20 cellular contexts compared by ENCODE assay signal in genomic region chr11:38206663-38207062, GRCh38.
DNase-seq lines count a peak whose midpoint lies in the region; ATAC-seq, FAIRE-seq and TF ChIP-seq lines count a peak whose summit lies in the region.
"Had no signal": no experiment of that assay in that cellular context is flagged by ENCODE, and none has a peak within 500 bp of the region (broad histone marks: within the 10 kb centered on the region; RNA-seq: fewer than 3 reads in every experiment).

No MANE protein-coding gene starts in this region.

- no peak overlapping the region for H2BK5ac ChIP-seq in IMR-90 (ENCODE audit: low read depth, low read length, poor library complexity, severe bottlenecking)

- no peak overlapping the region for H4K8ac ChIP-seq in IMR-90 (ENCODE audit: low read depth in 2 of 2, low read length in 2 of 2)

- in situ Hi-C loops in IMR-90 (cut with MboI; ENCODE audit: low sequenced_read_pairs) = no loop called here
- in situ Hi-C loops in G401 (cut with HindIII; ENCODE audit: low sequenced_read_pairs) = no loop called here

- no peaks in the 10 kb centered on the region for H3K9me3 ChIP-seq in A549
- no peaks in the 10 kb centered on the region for H3K9me3 ChIP-seq in IMR-90 (ENCODE audit: control insufficient read depth, insufficient read depth, low read length)
- H3K9me3 ChIP-seq in small intestine (ENCODE audit: control insufficient read depth, low read depth) = no peaks in the 10 kb centered on the region
- no peaks in the 10 kb centered on the region for H3K9me3 ChIP-seq in esophagus squamous epithelium

- H3K23ac ChIP-seq in IMR-90 (ENCODE audit: low read depth, low read length) = no peak overlapping the region

- H3K27me3 ChIP-seq in IMR-90 (ENCODE audit: control insufficient read depth, insufficient read depth, low read length) = no peaks in the 10 kb centered on the region
- no peaks in the 10 kb centered on the region for H3K27me3 ChIP-seq in small intestine (ENCODE audit: control insufficient read depth in 2 of 2, insufficient read depth in 2 of 2, low read length in 2 of 2)
- no peaks in the 10 kb centered on the region for H3K27me3 ChIP-seq in esophagus squamous epithelium

- H3K14ac ChIP-seq in IMR-90 (replicated peaks; ENCODE audit: low read depth, low read length) = no peak overlapping the region

- 6% methylated on average over 2 of the region's 2 CpGs for WGBS in A549 (ENCODE audit: missing lambda C conversion rate)
- no CpG with 5 or more reads among the region's 2 CpGs for WGBS in IMR-90 (ENCODE audit: extremely low coverage in 2 of 2, insufficient read length in 1 of 2), 2 experiments
- 72 to 77% (median 73%) methylated on average over 2 of the region's 2 CpGs for WGBS in small intestine, 3 donors
- WGBS in esophagus squamous epithelium, 2 donors = 52 to 62% methylated on average over 2 of the region's 2 CpGs

- POLR2A ChIA-PET in A549 (lab: Yijun Ruan, JAX) = no interaction called here
- POLR2A ChIA-PET in IMR-90 (lab: Charles Lee; ENCODE audit: unreplicated experiment) = no interaction called here

- H3K4ac ChIP-seq in IMR-90 (ENCODE audit: low read depth, low read length) = no peak overlapping the region

- BruUV-seq in IMR-90 (replicated peaks; lab: Mats Ljungman, UMichigan) = no TSS peak

- no peaks in the 10 kb centered on the region for H4K20me1 ChIP-seq in IMR-90 (ENCODE audit: insufficient read depth, low read length)

- CTCF ChIA-PET in A549 (lab: Yijun Ruan, JAX) (no interaction called here), IMR-90 (lab: Yijun Ruan, JAX) (interaction anchor here (0.6 kb wide), 1 partner anchor 49 kb away, joined by 4 read pairs; no protein-coding TSS in a partner anchor)

- H2AK9ac ChIP-seq in IMR-90 (replicated peaks; ENCODE audit: low read depth, low read length, poor library complexity) = no peak overlapping the region

- no peak overlapping the region for H2AFZ ChIP-seq in IMR-90 (replicated peaks; ENCODE audit: low read length, poor library complexity)

- H3K36me3 ChIP-seq in IMR-90 (ENCODE audit: control insufficient read depth, insufficient read depth, low read length) = no peaks in the 10 kb centered on the region
- H3K36me3 ChIP-seq in small intestine (ENCODE audit: control insufficient read depth in 2 of 2, insufficient read depth in 2 of 2, low read length in 2 of 2) = no peaks in the 10 kb centered on the region
- H3K36me3 ChIP-seq in esophagus squamous epithelium = no peaks in the 10 kb centered on the region

- H3K79me1 ChIP-seq in IMR-90 (ENCODE audit: low read depth in 1 of 2, low read length in 2 of 2) = no peaks in the 10 kb centered on the region

- DNase-seq in A549 (ENCODE audit: low read depth in 1 of 2, low spot score in 1 of 2) = no peak
- no peak for DNase-seq in IMR-90
- no peak for DNase-seq in small intestine
- DNase-seq in esophagus squamous epithelium (lab: John Stamatoyannopoulos, UW) = no peak
- DNase-seq in G401 (ENCODE audit: low spot score) = no peak
- no peak for DNase-seq in NCI-H2029 treated with DMSO at 0.1 percent for 48 hours (lab: John Stamatoyannopoulos, UW)
- DNase-seq: ACHN; AML-193; C1 segment of cervical spinal cord; Calu3; CD4-positive, alpha-beta memory T cell; COR-L47; DMS53; DMS79 treated with DMSO at 0.1 percent for 48 hours; GOT3; H7 had no signal

- TF ChIP-seq EP300 in A549 (IDR thresholded peaks at IDR 0.05) = no peak

- H3K27ac ChIP-seq in A549 = no peak overlapping the region
- no peak overlapping the region for H3K27ac ChIP-seq in IMR-90 (ENCODE audit: insufficient read depth, low read length)
- H3K27ac ChIP-seq in small intestine (ENCODE audit: low read depth in 1 of 2, low read length in 1 of 2) = no peak overlapping the region
- H3K27ac ChIP-seq in esophagus squamous epithelium = no peak overlapping the region

- no peak overlapping the region for H2BK15ac ChIP-seq in IMR-90 (ENCODE audit: low read depth, low read length)

- no peak overlapping the region for H2AK5ac ChIP-seq in IMR-90 (ENCODE audit: low read depth, low read length)

- no peak overlapping the region for H3K9ac ChIP-seq in IMR-90 (ENCODE audit: low read depth, low read length)

- FAIRE-seq in A549 (lab: Jason Lieb, UNC) (no peak), endometrium (lab: Jason Lieb, UNC) (peak; percentile 21), small intestine (lab: Jason Lieb, UNC) (peak; percentile 23)
- FAIRE-seq: G401.6, GM12892 had no signal

- intact Hi-C loops in IMR-90 (cut with micrococcal nuclease) (no loop called here), esophagus squamous epithelium (cut with DNase I) (no loop called here)

- H3K56ac ChIP-seq in IMR-90 (ENCODE audit: extremely low read depth, insufficient read depth, low read length) = no peak overlapping the region

- TF ChIP-seq CTCF in A549 (IDR thresholded peaks at IDR 0.05) = no peak
- no peak for TF ChIP-seq CTCF in IMR-90 (conservative IDR thresholded peaks at IDR 0.05; ENCODE audit: low read depth, low read length)
- no peak for TF ChIP-seq CTCF in esophagus squamous epithelium (IDR thresholded peaks at IDR 0.05)

- H3K4me1 ChIP-seq in A549 (no peaks in the 10 kb centered on the region), IMR-90 (ENCODE audit: control insufficient read depth, insufficient read depth, low read length) (no peaks in the 10 kb centered on the region), small intestine (ENCODE audit: control insufficient read depth in 2 of 2, insufficient read depth in 1 of 2, low read depth in 1 of 2, low read length in 1 of 2) (no peaks in the 10 kb centered on the region), esophagus squamous epithelium (no peaks in the 10 kb centered on the region)

- no peak overlapping the region for H4K91ac ChIP-seq in IMR-90 (ENCODE audit: insufficient read depth, low read depth, low read length)

- no peak overlapping the region for H3K4me3 ChIP-seq in A549
- no peak overlapping the region for H3K4me3 ChIP-seq in IMR-90 (ENCODE audit: insufficient read depth, low read depth, low read length)
- no peak overlapping the region for H3K4me3 ChIP-seq in small intestine (ENCODE audit: low read depth in 1 of 2, low read length in 2 of 2)
- no peak overlapping the region for H3K4me3 ChIP-seq in esophagus squamous epithelium

- no peak overlapping the region for H3K4me2 ChIP-seq in A549
- no peak overlapping the region for H3K4me2 ChIP-seq in IMR-90 (ENCODE audit: low read depth, low read length)

- TF ChIP-seq POLR2A in A549 (IDR thresholded peaks at IDR 0.05; ENCODE audit: low read length) = no peak
- no peak for TF ChIP-seq POLR2A in IMR-90 (IDR thresholded peaks at IDR 0.05; ENCODE audit: low read depth, low read length)
- no peak for TF ChIP-seq POLR2A in esophagus squamous epithelium (IDR thresholded peaks at IDR 0.05)

- no peak overlapping the region for H3K18ac ChIP-seq in IMR-90 (ENCODE audit: low read depth, low read length)

- no peak overlapping the region for H4K5ac ChIP-seq in IMR-90 (ENCODE audit: low read depth, low read length)

- dilution Hi-C loops in IMR-90 (cut with HindIII; ENCODE audit: low sequenced_read_pairs, unreplicated experiment) = no loop called here

- TF ChIP-seq RAD21 in A549 (conservative IDR thresholded peaks at IDR 0.05 in 1 of 2, IDR thresholded peaks at IDR 0.05 in 1 of 2) (no peak), IMR-90 (IDR thresholded peaks at IDR 0.05; ENCODE audit: low read length) (no peak)

- H2BK20ac ChIP-seq in IMR-90 (ENCODE audit: low read depth, low read length) = no peak overlapping the region

- ATAC-seq in A549 = no peak
- ATAC-seq in IMR-90 (ENCODE audit: low read depth) = no peak
- ATAC-seq: HCT116 had no signal

- H2BK120ac ChIP-seq in IMR-90 (ENCODE audit: low read depth, low read length) = no peak overlapping the region

- H3K9me1 ChIP-seq in IMR-90 (ENCODE audit: insufficient read depth, low read length) = no peaks in the 10 kb centered on the region

TF ChIP-seq in A549, 52 proteins besides CTCF, POLR2A, EP300 and RAD21:
- TF ChIP-seq MAFK (IDR thresholded peaks at IDR 0.05; ENCODE audit: partially characterized antibody) (peak; percentile 22), RFX5 (IDR thresholded peaks at IDR 0.05) (no peak), TP53 (CRISPR knock-in tag; IDR thresholded peaks at IDR 0.05) (no peak)
TF ChIP-seq in A549: peak in this region for 1.

TF ChIP-seq in IMR-90, 13 proteins besides CTCF, POLR2A, EP300 and RAD21:
- TF ChIP-seq MAZ (IDR thresholded peaks at IDR 0.05; ENCODE audit: borderline replicate concordance, low read depth, low read length) (no peak), ELK1 (IDR thresholded peaks at IDR 0.05; ENCODE audit: borderline replicate concordance, low read depth, low read length) (no peak), MAFK (IDR thresholded peaks at IDR 0.05; ENCODE audit: low read depth, low read length) (peak; percentile 58; the same call in 1 of the 2 replicates)
